Comparison of ENCODE assay signal across 9 cellular contexts in the genomic region with DNA sequence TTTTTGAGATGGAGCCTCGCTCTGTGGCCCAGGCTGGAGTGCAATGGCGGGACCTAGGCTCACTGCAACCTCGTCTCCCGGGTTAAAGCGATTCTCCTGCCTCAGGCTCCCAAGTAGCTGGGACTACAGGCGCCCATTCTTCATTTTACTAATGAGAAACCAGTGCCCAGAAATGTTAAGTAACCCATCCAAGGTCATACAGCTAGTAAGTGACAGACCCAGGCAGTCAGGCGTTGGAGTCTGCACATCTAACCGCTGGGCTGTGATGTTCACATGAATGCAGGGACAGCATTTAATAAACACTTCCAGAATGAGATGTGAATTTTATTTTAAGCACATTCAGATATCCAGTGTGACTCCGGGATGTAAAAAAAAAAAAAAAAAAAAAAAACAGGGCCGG. TPM values are rescaled to one million over a fixed set of nuclear protein-coding genes. Genes with fewer than 3 reads are reported as not detected.
A peak's percentile ranks its signal among the peaks of the same experiment; 100 is the strongest.
DNase-seq lines count a peak whose midpoint lies in the region; ATAC-seq and TF ChIP-seq lines count a peak whose summit lies in the region.
"Had no signal": no experiment of that assay in that cellular context is flagged by ENCODE, and none has a peak within 500 bp of the region (broad histone marks: within the 10 kb centered on the region; RNA-seq: fewer than 3 reads in every experiment).

No MANE protein-coding gene starts in this region.

- H3K27ac ChIP-seq in VCaP (peak overlapping the region; percentile 95), skin epidermis (peak overlapping the region in 17 of 21 experiments; percentile 89 to 99 (median 97))

- DNase-seq in activated CD8-positive, alpha-beta memory T cell treated with anti-CD3 and anti-CD28 coated beads for 24 hours, result peak; percentile 33
- DNase-seq in activated CD8-positive, alpha-beta memory T cell treated with anti-CD3 and anti-CD28 coated beads, Interleukin-2, amount 50 U/mL, for 4 hours, result no peak
- DNase-seq in fibroblast of the aortic adventitia (ENCODE audit: low read depth) (no peak), HT-29 (ENCODE audit: low spot score) (no peak)
- DNase-seq: activated CD4-positive, CD25-positive, alpha-beta regulatory T cell had no signal

- TF ChIP-seq CTCF in VCaP (conservative IDR thresholded peaks at IDR 0.05) (no peak), fibroblast of the aortic adventitia (IDR thresholded peaks at IDR 0.05; ENCODE audit: insufficient read depth, low read length) (no peak)

- H3K4me3 ChIP-seq in fibroblast of the aortic adventitia (ENCODE audit: low read depth, low read length), result peak overlapping the region; percentile 97
- peak overlapping the region in 4 of 7 experiments; percentile 72 to 77 (median 76) for H3K4me3 ChIP-seq in skin epidermis

- ATAC-seq in HG02642 (IDR thresholded peaks at IDR 0.05; ENCODE audit: poor library complexity, unreplicated experiment), result no peak
- no peak for ATAC-seq in GM19395 (IDR thresholded peaks at IDR 0.05; ENCODE audit: unreplicated experiment)

RNA-seq across cellular contexts. Expression of gene TRIP11, which starts 1.3 kb away (rescaled TPM):
- total RNA-seq in fibroblast of the aortic adventitia (ENCODE audit: low replicate concordance), result 37.0 and 53.3 TPM in 2 replicates
- total RNA-seq in HT-29 (2014; rRNA removed; shearing (Covaris generic)), result 7.1 and 11.1 TPM in 2 replicates
